ENCODE assay signal across 1 cellular context in genomic region chr12:55745361-55746146, GRCh38.
TF ChIP-seq lines count a peak whose summit lies in the region.

No MANE protein-coding gene starts in this region.

TF ChIP-seq in K562, 482 proteins besides CTCF, POLR2A, EP300 and RAD21:
- TF ChIP-seq ZNF133 (CRISPR knock-in tag; IDR thresholded peaks at IDR 0.05) (no peak), HDAC2 (IDR thresholded peaks at IDR 0.05) (no peak), DLX4 (CRISPR knock-in tag; IDR thresholded peaks at IDR 0.05) (no peak), FOS (IDR thresholded peaks at IDR 0.05; ENCODE audit: extremely low read depth, insufficient read length) (no peak), NCOA1 (IDR thresholded peaks at IDR 0.05; ENCODE audit: low read depth) (no peak), ZBED1 (IDR thresholded peaks at IDR 0.05) (no peak), MYNN (IDR thresholded peaks at IDR 0.05) (0 out of 2 replicates have a peak, but pooled peaks have one; percentile 51), MYNN (CRISPR knock-in tag; IDR thresholded peaks at IDR 0.05) (no peak), CREB5 (CRISPR knock-in tag; IDR thresholded peaks at IDR 0.05) (no peak), MAFF (IDR thresholded peaks at IDR 0.05; ENCODE audit: low read length) (no peak), GTF3C2 (IDR thresholded peaks at IDR 0.05; ENCODE audit: borderline replicate concordance, extremely low read depth, insufficient read length) (no peak), ZBTB7A (IDR thresholded peaks at IDR 0.05; ENCODE audit: borderline replicate concordance, control insufficient read depth, low read depth, low read length) (peak; percentile 57; the same call in 1 of the 2 replicates), CEBPG (CRISPR knock-in tag; IDR thresholded peaks at IDR 0.05) (no peak), CEBPG (tag; conservative IDR thresholded peaks at IDR 0.05 in 1 of 2, IDR thresholded peaks at IDR 0.05 in 1 of 2) (no peak), SMARCB1 (IDR thresholded peaks at IDR 0.05; ENCODE audit: insufficient read length, low read depth) (no peak), ZFP91 (CRISPR knock-in tag; IDR thresholded peaks at IDR 0.05) (peak; percentile 85), JUNB (CRISPR knock-in tag; conservative IDR thresholded peaks at IDR 0.05) (no peak), POLR2G (IDR thresholded peaks at IDR 0.05; ENCODE audit: low read depth, low read length) (0 out of 2 replicates have a peak, but pooled peaks have one; percentile 17), MAFK (IDR thresholded peaks at IDR 0.05; ENCODE audit: low read length) (no peak), SMAD3 (CRISPR knock-in tag; conservative IDR thresholded peaks at IDR 0.05) (no peak), MBD2 (IDR thresholded peaks at IDR 0.05; ENCODE audit: borderline replicate concordance, low read depth) (no peak), RBFOX2 (IDR thresholded peaks at IDR 0.05; ENCODE audit: low read depth, low read length) (0 out of 2 replicates have a peak, but pooled peaks have one; percentile 19), EHMT2 (IDR thresholded peaks at IDR 0.05) (no peak), ZKSCAN3 (CRISPR knock-in tag; IDR thresholded peaks at IDR 0.05) (no peak)
- TF ChIP-seq, protein P1, sequence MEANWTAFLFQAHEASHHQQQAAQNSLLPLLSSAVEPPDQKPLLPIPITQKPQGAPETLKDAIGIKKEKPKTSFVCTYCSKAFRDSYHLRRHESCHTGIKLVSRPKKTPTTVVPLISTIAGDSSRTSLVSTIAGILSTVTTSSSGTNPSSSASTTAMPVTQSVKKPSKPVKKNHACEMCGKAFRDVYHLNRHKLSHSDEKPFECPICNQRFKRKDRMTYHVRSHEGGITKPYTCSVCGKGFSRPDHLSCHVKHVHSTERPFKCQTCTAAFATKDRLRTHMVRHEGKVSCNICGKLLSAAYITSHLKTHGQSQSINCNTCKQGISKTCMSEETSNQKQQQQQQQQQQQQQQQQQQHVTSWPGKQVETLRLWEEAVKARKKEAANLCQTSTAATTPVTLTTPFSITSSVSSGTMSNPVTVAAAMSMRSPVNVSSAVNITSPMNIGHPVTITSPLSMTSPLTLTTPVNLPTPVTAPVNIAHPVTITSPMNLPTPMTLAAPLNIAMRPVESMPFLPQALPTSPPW (CRISPR knock-in tag; IDR thresholded peaks at IDR 0.05): peak; percentile 75
- TF ChIP-seq, protein P2, sequence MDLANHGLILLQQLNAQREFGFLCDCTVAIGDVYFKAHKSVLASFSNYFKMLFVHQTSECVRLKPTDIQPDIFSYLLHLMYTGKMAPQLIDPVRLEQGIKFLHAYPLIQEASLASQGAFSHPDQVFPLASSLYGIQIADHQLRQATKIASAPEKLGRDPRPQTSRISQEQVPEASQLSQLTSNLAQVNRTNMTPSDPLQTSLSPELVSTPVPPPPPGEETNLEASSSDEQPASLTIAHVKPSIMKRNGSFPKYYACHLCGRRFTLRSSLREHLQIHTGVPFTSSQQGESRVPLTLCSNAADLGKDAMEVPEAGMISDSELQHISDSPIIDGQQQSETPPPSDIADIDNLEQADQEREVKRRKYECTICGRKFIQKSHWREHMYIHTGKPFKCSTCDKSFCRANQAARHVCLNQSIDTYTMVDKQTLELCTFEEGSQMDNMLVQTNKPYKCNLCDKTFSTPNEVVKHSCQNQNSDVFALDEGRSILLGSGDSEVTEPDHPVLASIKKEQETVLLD (IDR thresholded peaks at IDR 0.05): no peak
- TF ChIP-seq, protein P3, sequence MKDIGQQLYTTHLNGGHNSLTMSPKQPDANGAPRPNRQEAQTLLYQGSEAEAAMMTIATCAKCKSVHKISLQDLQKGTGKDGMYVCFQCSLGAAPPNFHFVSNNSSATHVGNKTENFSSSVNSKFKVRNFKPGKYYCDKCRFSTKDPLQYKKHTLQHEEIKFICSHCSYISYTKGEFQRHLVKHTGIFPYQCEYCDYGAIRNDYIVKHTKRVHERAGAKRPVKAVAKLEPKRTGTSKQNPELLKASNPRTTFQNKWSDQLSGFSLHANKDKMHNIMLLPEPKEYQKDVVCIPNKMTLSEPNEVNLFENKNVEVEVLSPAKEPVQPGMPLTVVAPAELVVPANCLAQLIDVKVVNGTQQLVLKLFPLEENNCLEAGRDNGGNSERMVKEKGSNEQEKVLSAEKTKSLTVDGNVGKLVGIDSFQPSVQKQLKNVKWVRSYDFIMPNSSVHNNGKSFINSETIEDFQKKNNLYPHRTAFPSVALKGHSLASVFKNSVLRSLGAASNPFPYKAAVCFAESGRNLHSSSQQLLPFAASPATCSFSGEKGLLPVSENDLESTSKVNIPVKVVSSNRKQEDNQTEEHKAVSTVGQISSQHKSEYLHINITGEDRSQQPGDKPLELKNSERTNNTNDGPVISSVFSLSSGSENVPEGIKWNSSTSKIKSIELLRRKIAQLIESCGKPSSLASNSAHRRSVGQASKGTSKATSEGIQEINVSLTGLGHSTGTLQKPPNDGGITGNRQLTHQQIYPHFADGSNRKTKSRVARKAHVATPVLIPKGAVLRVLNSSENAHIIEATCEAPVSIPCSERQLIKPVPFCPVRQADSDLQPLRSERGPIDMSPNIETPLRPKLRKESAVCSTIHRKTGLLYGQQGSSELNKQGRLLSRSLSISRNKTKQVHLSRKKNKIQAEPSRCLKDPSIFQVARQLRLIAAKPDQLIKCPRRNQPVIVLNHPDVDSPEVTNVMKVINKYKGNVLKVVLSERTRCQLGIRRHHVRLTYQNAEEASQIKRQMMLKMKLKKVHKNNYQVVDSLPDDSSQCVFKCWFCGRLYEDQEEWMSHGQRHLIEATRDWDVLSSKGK (CRISPR knock-in tag; IDR thresholded peaks at IDR 0.05): no peak
